27 cellular contexts compared by ENCODE assay signal in the genomic region with DNA sequence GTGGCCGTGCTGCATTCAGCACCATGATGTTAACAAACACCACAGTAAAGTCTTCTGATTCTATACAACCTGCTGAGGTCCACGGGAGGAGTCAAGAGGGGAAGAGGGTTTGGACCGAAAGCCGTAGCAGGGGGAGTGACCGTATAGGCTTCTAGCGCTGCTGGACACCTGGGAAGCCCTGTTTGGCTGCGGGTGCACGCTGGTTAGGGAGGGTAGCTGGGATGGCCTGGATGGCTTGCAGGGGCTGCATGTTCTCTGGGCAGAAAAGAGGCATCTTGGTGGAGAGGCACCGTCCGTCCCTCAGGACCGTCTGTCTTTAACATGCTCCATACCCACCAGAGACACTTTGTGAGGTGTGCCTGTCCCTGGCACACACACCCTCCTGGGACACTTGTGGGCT.
"Had no signal": no experiment of that assay in that cellular context is flagged by ENCODE, and none has a peak within 500 bp of the region (broad histone marks: within the 10 kb centered on the region; RNA-seq: fewer than 3 reads in every experiment).

No MANE protein-coding gene starts in this region.

- H3K4me1 ChIP-seq: ascending aorta, breast epithelium, colonic mucosa had no signal

- H3K36me3 ChIP-seq: ascending aorta, breast epithelium, cardiac muscle cell, colonic mucosa, esophagus squamous epithelium had no signal

- ATAC-seq: activated CD4-positive, alpha-beta T cell treated with anti-CD3 and anti-CD28 coated beads for 36 hours; activated CD8-positive, alpha-beta memory T cell treated with anti-CD3 and anti-CD28 coated beads, Interleukin-2, amount 10 ng/mL, durations not matched to agents 7 days and 5 days; activated CD8-positive, alpha-beta T cell treated with anti-CD3 and anti-CD28 coated beads, Interleukin-2, amount 10 ng/mL, durations not matched to agents 7 days and 5 days; activated naive CD4-positive, alpha-beta T cell treated with anti-CD3 and anti-CD28 coated beads, Interleukin-2, amount 50 U/mL, for 72 hours; activated T-cell treated with anti-CD3 and anti-CD28 coated beads, Interleukin-2, amount 50 U/mL, for 72 hours had no signal

- H3K9me3 ChIP-seq: ascending aorta, breast epithelium, colonic mucosa, esophagus squamous epithelium had no signal

- H3K27me3 ChIP-seq: ascending aorta, breast epithelium, colonic mucosa, esophagus squamous epithelium had no signal

- H3K4me3 ChIP-seq: ascending aorta, breast epithelium, cardiac muscle cell, colonic mucosa, esophagus squamous epithelium had no signal

- DNase-seq: activated CD4-positive, alpha-beta memory T cell treated with anti-CD3 and anti-CD28 coated beads for 36 hours; activated CD4-positive, alpha-beta T cell treated with anti-CD3 and anti-CD28 coated beads for 36 hours; activated CD4-positive, alpha-beta T cell treated with anti-CD3 and anti-CD28 coated beads, Interleukin-2, amount 10 ng/mL, durations not matched to agents 24 days and 14 days; activated CD4-positive, CD25-positive, alpha-beta regulatory T cell; activated CD4-positive, CD25-positive, alpha-beta regulatory T cell treated with anti-CD3 and anti-CD28 coated beads, Interleukin-2, amount 50 U/mL, for 72 hours; activated CD8-positive, alpha-beta memory T cell treated with anti-CD3 and anti-CD28 coated beads, Interleukin-2, amount 10 ng/mL, durations not matched to agents 7 days and 5 days; activated CD8-positive, alpha-beta memory T cell treated with anti-CD3 and anti-CD28 coated beads, Interleukin-2, amount 50 U/mL, for 4 hours; activated CD8-positive, alpha-beta T cell treated with anti-CD3 and anti-CD28 coated beads, Interleukin-2, amount 10 ng/mL, durations not matched to agents 7 days and 5 days; activated gamma-delta T cell; activated naive CD4-positive, alpha-beta T cell; activated naive CD4-positive, alpha-beta T cell treated with anti-CD3 and anti-CD28 coated beads, Interleukin-2, amount 10 ng/mL, durations not matched to agents 7 days and 5 days; activated naive CD8-positive, alpha-beta T cell treated with anti-CD3 and anti-CD28 coated beads, Interleukin-2, amount 10 ng/mL, durations not matched to agents 7 days and 5 days; activated T-cell treated with anti-CD3 and anti-CD28 coated beads for 4 hours; activated T-cell treated with anti-CD3 and anti-CD28 coated beads, Interleukin-2, amount 50 U/mL, for 24 hours; activated T-cell treated with anti-CD3 and anti-CD28 coated beads, Interleukin-2, amount 50 U/mL, for 72 hours; colonic mucosa; effector CD8-positive, alpha-beta T cell; esophagus squamous epithelium; foreskin melanocyte; T-helper 2 cell had no signal

- H3K27ac ChIP-seq: ascending aorta, breast epithelium, cardiac muscle cell, colonic mucosa, epithelial cell of prostate, esophagus squamous epithelium had no signal

- FAIRE-seq: endometrium, endothelial cell of umbilical vein had no signal
